In genomic region chr1:205532996-205533728, GRCh38 we compare ENCODE assay signal across 20 cellular contexts. TPM values are rescaled to one million over a fixed set of nuclear protein-coding genes. Genes with fewer than 3 reads are reported as not detected.
"Had no signal": no experiment of that assay in that cellular context is flagged by ENCODE, and none has a peak within 500 bp of the region (broad histone marks: within the 10 kb centered on the region; RNA-seq: fewer than 3 reads in every experiment).

No MANE protein-coding gene starts in this region.

- H3K9me3 ChIP-seq: colonic mucosa, gastroesophageal sphincter, left lung, right atrium auricular region, uterus had no signal

- FAIRE-seq: bronchial epithelial cell had no signal

- H2AFZ ChIP-seq: parathyroid adenoma had no signal

- H3K4me3 Mint-ChIP-seq: activated CD4-positive, alpha-beta memory T cell treated with anti-CD3 and anti-CD28 coated beads for 36 hours; activated CD4-positive, alpha-beta T cell treated with anti-CD3 and anti-CD28 coated beads, Interleukin-2, amount 10 ng/mL, durations not matched to agents 24 days and 14 days; activated naive CD4-positive, alpha-beta T cell treated with anti-CD3 and anti-CD28 coated beads, Interleukin-2, amount 50 U/mL, for 24 hours; activated naive CD8-positive, alpha-beta T cell treated with anti-CD3 and anti-CD28 coated beads, Interleukin-2, amount 50 U/mL, for 24 hours; nephron had no signal

- H3K36me3 ChIP-seq: colonic mucosa, uterus had no signal

- H3K4me1 ChIP-seq: parathyroid adenoma, uterus had no signal

- ATAC-seq: activated naive CD8-positive, alpha-beta T cell treated with anti-CD3 and anti-CD28 coated beads, Interleukin-2, amount 50 U/mL, for 24 hours; gastroesophageal sphincter; left lung; stimulated activated naive CD8-positive, alpha-beta T cell treated with anti-CD3 and anti-CD28 coated beads, Interleukin-15, Interleukin-2, amounts not matched to agents 100 U/mL and 50 U/mL, for 24 hours had no signal

- H3K4me3 ChIP-seq: colonic mucosa, gastroesophageal sphincter, left lung, right atrium auricular region, uterus had no signal

- H3K27me3 ChIP-seq: colonic mucosa, left lung, right atrium auricular region, uterus had no signal

- H3K9me3 Mint-ChIP-seq: activated CD4-positive, alpha-beta memory T cell treated with anti-CD3 and anti-CD28 coated beads for 36 hours; activated CD4-positive, alpha-beta T cell treated with anti-CD3 and anti-CD28 coated beads, Interleukin-2, amount 10 ng/mL, durations not matched to agents 24 days and 14 days; activated naive CD4-positive, alpha-beta T cell treated with anti-CD3 and anti-CD28 coated beads, Interleukin-2, amount 50 U/mL, for 24 hours; activated naive CD8-positive, alpha-beta T cell treated with anti-CD3 and anti-CD28 coated beads, Interleukin-2, amount 50 U/mL, for 24 hours; nephron; type B pancreatic cell had no signal

- H3K36me3 Mint-ChIP-seq: activated CD4-positive, alpha-beta memory T cell treated with anti-CD3 and anti-CD28 coated beads for 36 hours; activated naive CD4-positive, alpha-beta T cell treated with anti-CD3 and anti-CD28 coated beads, Interleukin-2, amount 50 U/mL, for 24 hours; type B pancreatic cell had no signal

- H3K79me2 ChIP-seq: parathyroid adenoma had no signal

- H3K27ac Mint-ChIP-seq: activated CD4-positive, alpha-beta memory T cell treated with anti-CD3 and anti-CD28 coated beads for 36 hours; activated CD4-positive, alpha-beta T cell treated with anti-CD3 and anti-CD28 coated beads, Interleukin-2, amount 10 ng/mL, durations not matched to agents 24 days and 14 days; activated naive CD4-positive, alpha-beta T cell treated with anti-CD3 and anti-CD28 coated beads, Interleukin-2, amount 50 U/mL, for 24 hours; activated naive CD8-positive, alpha-beta T cell treated with anti-CD3 and anti-CD28 coated beads, Interleukin-2, amount 50 U/mL, for 24 hours; type B pancreatic cell had no signal

- H3K27ac ChIP-seq: colonic mucosa, gastroesophageal sphincter, left lung, parathyroid adenoma, right atrium auricular region, uterus had no signal

- DNase-seq: activated CD4-positive, alpha-beta memory T cell treated with anti-CD3 and anti-CD28 coated beads for 36 hours; activated CD4-positive, alpha-beta T cell treated with anti-CD3 and anti-CD28 coated beads, Interleukin-2, amount 10 ng/mL, durations not matched to agents 24 days and 14 days; activated CD8-positive, alpha-beta memory T cell treated with anti-CD3 and anti-CD28 coated beads, Interleukin-2, amount 50 U/mL, for 4 hours; activated gamma-delta T cell; activated naive CD8-positive, alpha-beta T cell treated with anti-CD3 and anti-CD28 coated beads, Interleukin-2, amount 50 U/mL, for 24 hours; activated T-cell treated with anti-CD3 and anti-CD28 coated beads, Interleukin-2, amount 50 U/mL, for 1 hour; colonic mucosa; effector CD8-positive, alpha-beta T cell; occipital lobe; stimulated activated naive CD8-positive, alpha-beta T cell treated with anti-CD3 and anti-CD28 coated beads, Interleukin-15, Interleukin-2, amounts not matched to agents 100 U/mL and 50 U/mL, for 24 hours had no signal

- H3K9ac ChIP-seq: parathyroid adenoma had no signal

RNA-seq across cellular contexts. Expression of gene CDK18, which starts 28.7 kb away (rescaled TPM):
- total RNA-seq: pulmonary artery endothelial cell had no signal
